ENCODE assay signal across 9 cellular contexts in the genomic region with DNA sequence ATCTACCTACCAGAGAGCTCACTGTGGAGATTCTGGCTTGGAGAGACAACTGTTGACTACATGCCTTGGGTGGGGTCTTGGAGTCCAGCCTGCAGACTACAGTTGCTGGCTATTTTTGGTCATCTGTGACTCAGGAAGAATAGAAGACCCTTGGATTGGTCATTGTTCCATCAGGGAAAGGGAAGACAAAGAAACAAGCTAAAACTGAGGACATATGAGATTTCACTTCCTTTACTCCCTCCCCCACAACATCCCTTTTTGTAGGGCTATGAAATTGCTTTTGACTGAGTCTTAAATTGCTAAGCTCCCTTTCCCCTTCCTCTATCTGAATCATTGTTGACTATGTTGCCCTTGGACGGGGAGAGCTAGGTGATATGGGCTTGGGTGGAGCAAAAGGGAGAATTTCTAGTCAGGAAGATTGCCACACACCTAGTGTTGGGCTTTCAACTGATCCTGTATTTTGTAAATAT. TPM values are rescaled to one million over a fixed set of nuclear protein-coding genes. Genes with fewer than 3 reads are reported as not detected.
DNase-seq lines count a peak whose midpoint lies in the region; ATAC-seq, FAIRE-seq and TF ChIP-seq lines count a peak whose summit lies in the region.
"Had no signal": no experiment of that assay in that cellular context is flagged by ENCODE, and none has a peak within 500 bp of the region (broad histone marks: within the 10 kb centered on the region; RNA-seq: fewer than 3 reads in every experiment).

No MANE protein-coding gene starts in this region.

- H3K4me3 ChIP-seq in smooth muscle cell, result no peak overlapping the region

- H3K27ac Mint-ChIP-seq in IgD-negative memory B cell (peak overlapping the region; percentile 32 to 92 (median 58)), T-helper 17 cell (peak overlapping the region; percentile 91)

- H3K9me3 ChIP-seq in T-helper 17 cell (ENCODE audit: control insufficient read depth, low read length, poor library complexity, severe bottlenecking), result no peaks in the 10 kb centered on the region
- H3K9me3 ChIP-seq in smooth muscle cell (replicated peaks; ENCODE audit: low read depth), result no peaks in the 10 kb centered on the region

- H3K27me3 ChIP-seq in smooth muscle cell (ENCODE audit: low read depth), result no peaks in the 10 kb centered on the region

- FAIRE-seq in frontal cortex (lab: Jason Lieb, UNC), result no peak

- no peak for TF ChIP-seq CTCF in smooth muscle cell (IDR thresholded peaks at IDR 0.05; ENCODE audit: borderline replicate concordance, insufficient read depth, poor library complexity, severe bottlenecking)

- peaks cover 97% of the 10 kb centered on the region for H4K20me1 ChIP-seq in smooth muscle cell (ENCODE audit: low read depth)

- peak overlapping the region; percentile 83 for H3K27ac ChIP-seq in smooth muscle cell (ENCODE audit: low read depth)

- H3K4me3 Mint-ChIP-seq in IgD-negative memory B cell (peak overlapping the region; percentile 19 to 82 (median 42)), T-helper 17 cell (peak overlapping the region; percentile 53)

- no peaks in the 10 kb centered on the region for H3K36me3 ChIP-seq in smooth muscle cell (ENCODE audit: low read depth)

- H3K36me3 Mint-ChIP-seq in IgD-negative memory B cell (peaks cover 6% of the 10 kb centered on the region), T-helper 17 cell (ENCODE audit: low read depth) (peaks cover 3% of the 10 kb centered on the region)

- DNase-seq in T-helper 17 cell (no peak), glomerular endothelial cell (ENCODE audit: extremely low read depth, low read depth, low spot score) (peak; percentile 55), smooth muscle cell (lab: John Stamatoyannopoulos, UW; ENCODE audit: unreplicated experiment) (no peak), RPMI8226 (no peak), hippocampal formation (lab: John Stamatoyannopoulos, UW) (no peak), frontal cortex (ENCODE audit: low spot score in 2 of 2) (no peak)
- no peak for DNase-seq in stimulated activated CD4-positive, alpha-beta T cell treated with anti-CD3 and anti-CD28 coated beads, Interleukin-1b, Interleukin-23, amount 100 ng/mL, for 48 hours
- DNase-seq: activated gamma-delta T cell had no signal

- no peaks in the 10 kb centered on the region for H3K9me3 Mint-ChIP-seq in IgD-negative memory B cell

- 23% methylated on average over 1 of the region's 1 CpG for WGBS in smooth muscle cell (ENCODE audit: low lambda C conversion rate)

- no peaks in the 10 kb centered on the region for H3K4me1 ChIP-seq in smooth muscle cell (ENCODE audit: low read depth)

- peak overlapping the region; percentile 59 for H3K4me2 ChIP-seq in smooth muscle cell

- peaks cover 49 to 67% (median 64%) of the 10 kb centered on the region in 3 donors for H3K4me1 Mint-ChIP-seq in IgD-negative memory B cell
- H3K4me1 Mint-ChIP-seq in T-helper 17 cell, result peaks cover 48% of the 10 kb centered on the region

- ATAC-seq in T-helper 17 cell, result no peak

- no peak overlapping the region for H3K9ac ChIP-seq in smooth muscle cell (ENCODE audit: low read depth)

- H3F3A ChIP-seq in smooth muscle cell (ENCODE audit: low read depth), result no peaks in the 10 kb centered on the region

- H3K27me3 Mint-ChIP-seq in IgD-negative memory B cell (no peaks in the 10 kb centered on the region), T-helper 17 cell (no peaks in the 10 kb centered on the region)

- peaks cover 98% of the 10 kb centered on the region for H3K79me2 ChIP-seq in smooth muscle cell (ENCODE audit: low read depth)

- no peak overlapping the region for H2AFZ ChIP-seq in smooth muscle cell (ENCODE audit: low read depth)

RNA-seq across cellular contexts. Expression of a gene that starts 11.7 kb away (rescaled TPM):
- polyA plus RNA-seq in IgD-negative memory B cell (498 TPM), smooth muscle cell (292 and 416 TPM in 2 replicates)
- total RNA-seq in T-helper 17 cell (100 to 1,000 TPM; 344 to 390 TPM), glomerular endothelial cell (802 and 816 TPM in 2 replicates), smooth muscle cell (355 and 379 TPM in 2 replicates), frontal cortex (17.9 TPM)

Comparison
In these comparisons a context has a peak if more than half of its experiments do, and no peak if none do; other contexts are left out.
1. RNA of a gene that starts 11.7 kb away (total RNA-seq): 802 to 816 TPM in glomerular endothelial cell, 344 to 390 TPM in T-helper 17 cell and 355 to 379 TPM in smooth muscle cell; 17.9 TPM in frontal cortex (single experiment); every median in the first group is over 10 times any median in the second.